ENCODE assay signal across 9 cellular contexts in genomic region chr15:85723960-85724945, GRCh38.
DNase-seq lines count a peak whose midpoint lies in the region; ATAC-seq and TF ChIP-seq lines count a peak whose summit lies in the region.
"Had no signal": no experiment of that assay in that cellular context is flagged by ENCODE, and none has a peak within 500 bp of the region (broad histone marks: within the 10 kb centered on the region; RNA-seq: fewer than 3 reads in every experiment).

No MANE protein-coding gene starts in this region.

- no peak for TF ChIP-seq CTCF in transverse colon (IDR thresholded peaks at IDR 0.05)

- H3K9me3 ChIP-seq in transverse colon: no peaks in the 10 kb centered on the region

- H3K27me3 Mint-ChIP-seq in activated T-cell treated with anti-CD3 and anti-CD28 coated beads, Interleukin-2, amount 50 U/mL, for 4 hours (ENCODE audit: low read depth): no peaks in the 10 kb centered on the region
- H3K27me3 Mint-ChIP-seq in dendritic cell treated with granulocyte-macrophage colony-stimulating factor and Interleukin-4, amounts not matched to agents 40 ng/mL and 50 ng/mL, for 4 days: no peaks in the 10 kb centered on the region
- no peaks in the 10 kb centered on the region for H3K27me3 Mint-ChIP-seq in naive B cell

- peak; percentile 82 to 84 for ATAC-seq in activated T-cell treated with anti-CD3 and anti-CD28 coated beads, Interleukin-2, amount 50 U/mL, for 4 hours
- ATAC-seq in naive B cell (ENCODE audit: low read depth in 2 of 2) (no peak), HG02610 (IDR thresholded peaks at IDR 0.05; ENCODE audit: unreplicated experiment) (no peak)

- intact Hi-C loops in dendritic cell treated with granulocyte-macrophage colony-stimulating factor and Interleukin-4, amounts not matched to agents 40 ng/mL and 50 ng/mL, for 4 days (cut with micrococcal nuclease): no loop called here
- intact Hi-C loops in transverse colon (cut with DNase I; ENCODE audit: low total_unique reads): no loop called here

- peaks cover 0 to 86% (median 27%) of the 10 kb centered on the region in 4 donors for H3K36me3 ChIP-seq in transverse colon

- peaks cover 15 to 45% (median 31%) of the 10 kb centered on the region in 4 donors for H3K4me1 ChIP-seq in transverse colon

- no peaks in the 10 kb centered on the region for H3K27me3 ChIP-seq in transverse colon

- H3K9me3 Mint-ChIP-seq in activated T-cell treated with anti-CD3 and anti-CD28 coated beads, Interleukin-2, amount 50 U/mL, for 4 hours: no peaks in the 10 kb centered on the region
- no peaks in the 10 kb centered on the region for H3K9me3 Mint-ChIP-seq in dendritic cell treated with granulocyte-macrophage colony-stimulating factor and Interleukin-4, amounts not matched to agents 40 ng/mL and 50 ng/mL, for 4 days
- no peaks in the 10 kb centered on the region for H3K9me3 Mint-ChIP-seq in naive B cell

- no peak for TF ChIP-seq POLR2A in transverse colon (IDR thresholded peaks at IDR 0.05)

- peaks cover 49% of the 10 kb centered on the region for H3K4me1 Mint-ChIP-seq in activated T-cell treated with anti-CD3 and anti-CD28 coated beads, Interleukin-2, amount 50 U/mL, for 4 hours (ENCODE audit: low read depth)
- H3K4me1 Mint-ChIP-seq in dendritic cell treated with granulocyte-macrophage colony-stimulating factor and Interleukin-4, amounts not matched to agents 40 ng/mL and 50 ng/mL, for 4 days (ENCODE audit: low read depth): peaks cover 8% of the 10 kb centered on the region
- peaks cover 0 to 9% (median 0%) of the 10 kb centered on the region in 3 donors for H3K4me1 Mint-ChIP-seq in naive B cell

- H3K4me3 Mint-ChIP-seq in activated T-cell treated with anti-CD3 and anti-CD28 coated beads, Interleukin-2, amount 50 U/mL, for 4 hours: peak overlapping the region; percentile 43
- H3K4me3 Mint-ChIP-seq in dendritic cell treated with granulocyte-macrophage colony-stimulating factor and Interleukin-4, amounts not matched to agents 40 ng/mL and 50 ng/mL, for 4 days: no peak overlapping the region
- peak overlapping the region in 1 of 8 donors; percentile 27 for H3K4me3 Mint-ChIP-seq in naive B cell

- peaks cover 53% of the 10 kb centered on the region for H3K36me3 Mint-ChIP-seq in activated T-cell treated with anti-CD3 and anti-CD28 coated beads, Interleukin-2, amount 50 U/mL, for 4 hours (ENCODE audit: insufficient read depth)
- H3K36me3 Mint-ChIP-seq in dendritic cell treated with granulocyte-macrophage colony-stimulating factor and Interleukin-4, amounts not matched to agents 40 ng/mL and 50 ng/mL, for 4 days (ENCODE audit: low read depth): peaks cover 98% of the 10 kb centered on the region
- H3K36me3 Mint-ChIP-seq in naive B cell: peaks cover 29 to 33% of the 10 kb centered on the region in 2 donors

- no peak for DNase-seq in activated T-cell treated with anti-CD3 and anti-CD28 coated beads, Interleukin-2, amount 50 U/mL, for 4 hours
- no peak for DNase-seq in activated T-cell treated with anti-CD3 and anti-CD28 coated beads, Interleukin-2, amount 50 U/mL, for 1 hour
- DNase-seq in naive B cell: no peak
- no peak for DNase-seq in transverse colon
- DNase-seq in SHP77 (lab: John Stamatoyannopoulos, UW): no peak
- no peak for DNase-seq in foreskin melanocyte
- DNase-seq: NCI-H187 treated with DMSO at 0.1 percent for 48 hours had no signal

- H3K27ac Mint-ChIP-seq in dendritic cell treated with granulocyte-macrophage colony-stimulating factor and Interleukin-4, amounts not matched to agents 40 ng/mL and 50 ng/mL, for 4 days: peak overlapping the region; percentile 0
- H3K27ac Mint-ChIP-seq in naive B cell: peak overlapping the region; percentile 2 to 74 (median 42)

- no peak overlapping the region for H3K4me3 ChIP-seq in transverse colon

- H3K27ac ChIP-seq in transverse colon: peak overlapping the region; percentile 59 to 77 (median 68)

- WGBS in transverse colon (ENCODE audit: low coverage in 1 of 2), 2 donors: 45 to 49% methylated on average over 8 to 10 of the region's 10 CpGs

- no peak for TF ChIP-seq EP300 in transverse colon (IDR thresholded peaks at IDR 0.05; ENCODE audit: low read depth)

- in situ Hi-C loops in transverse colon (cut with MboI; ENCODE audit: low pct_ligation_motif_present in 1 of 4, low pct_unique_long_range_greater_than_20kb in 1 of 4, low sequenced_read_pairs in 3 of 4): loop anchor here in 1 of 4 donors (25.0 kb wide), 1 partner anchor 437 kb away; no protein-coding TSS in a partner anchor

Comparison
In these comparisons a context has a peak if more than half of its experiments do, and no peak if none do; other contexts are left out.
1. ATAC-seq: peak in activated T-cell treated with anti-CD3 and anti-CD28 coated beads, Interleukin-2, amount 50 U/mL, for 4 hours (2 of 2); none in naive B cell (0 of 2) and HG02610 (single experiment).